Comparison of ENCODE assay signal across 1 cellular context in genomic region chr12:26736563-26737486, GRCh38.
A peak's percentile ranks its signal among the peaks of the same experiment; 100 is the strongest.
TF ChIP-seq lines count a peak whose summit lies in the region.

No MANE protein-coding gene starts in this region.

TF ChIP-seq in HepG2, 621 proteins besides CTCF, POLR2A, EP300 and RAD21 (continued from another document and continues in another):
- TF ChIP-seq SNAI1 (CRISPR knock-in tag; IDR thresholded peaks at IDR 0.05; ENCODE audit: borderline replicate concordance) (no peak), MAX (IDR thresholded peaks at IDR 0.05) (peak; percentile 70), ZNF513 (CRISPR knock-in tag; conservative IDR thresholded peaks at IDR 0.05) (no peak), HNF1A (IDR thresholded peaks at IDR 0.05; ENCODE audit: low read depth) (peak; percentile 95), HNF1A (CRISPR knock-in tag; IDR thresholded peaks at IDR 0.05; ENCODE audit: borderline replicate concordance) (peak; percentile 97), ZNF639 (CRISPR knock-in tag; conservative IDR thresholded peaks at IDR 0.05) (peak; percentile 62), SNAPC2 (CRISPR knock-in tag; IDR thresholded peaks at IDR 0.05) (peak; percentile 93), ZFX (CRISPR knock-in tag; IDR thresholded peaks at IDR 0.05; ENCODE audit: low read depth) (0 out of 2 replicates have a peak, but pooled peaks have one; percentile 28), ZGPAT (CRISPR knock-in tag; IDR thresholded peaks at IDR 0.05) (peak; percentile 97), CC2D1A (CRISPR knock-in tag; IDR thresholded peaks at IDR 0.05) (no peak), HNF4G (IDR thresholded peaks at IDR 0.05; ENCODE audit: borderline replicate concordance, low read depth, low read length) (peak; percentile 91), HNF4G (CRISPR knock-in tag; IDR thresholded peaks at IDR 0.05; ENCODE audit: borderline replicate concordance, low read depth) (no peak; the same call in 1 of the 2 replicates), AKNA (CRISPR knock-in tag; IDR thresholded peaks at IDR 0.05; ENCODE audit: borderline replicate concordance) (no peak), POLR2G (IDR thresholded peaks at IDR 0.05; ENCODE audit: low read depth, low read length) (peak; percentile 76), ELF3 (CRISPR knock-in tag; IDR thresholded peaks at IDR 0.05) (peak; percentile 98), SYNCRIP (IDR thresholded peaks at IDR 0.05; ENCODE audit: insufficient read depth, low read depth, low read length) (no peak), ZNF326 (CRISPR knock-in tag; IDR thresholded peaks at IDR 0.05; ENCODE audit: borderline replicate concordance) (no peak), SP5 (CRISPR knock-in tag; IDR thresholded peaks at IDR 0.05; ENCODE audit: borderline replicate concordance, low read depth) (peak; percentile 58; the same call in 1 of the 2 replicates), FOXJ3 (CRISPR knock-in tag; IDR thresholded peaks at IDR 0.05; ENCODE audit: borderline replicate concordance) (peak; percentile 100), ZMYM2 (CRISPR knock-in tag; IDR thresholded peaks at IDR 0.05) (peak; percentile 76; the same call in 1 of the 2 replicates), ETV5 (CRISPR knock-in tag; IDR thresholded peaks at IDR 0.05; ENCODE audit: borderline replicate concordance) (peak; percentile 71; the same call in 1 of the 2 replicates), ARNTL (CRISPR knock-in tag; IDR thresholded peaks at IDR 0.05) (peak; percentile 76), STAG1 (CRISPR knock-in tag; IDR thresholded peaks at IDR 0.05) (peak; percentile 24; the same call in 1 of the 2 replicates), PATZ1 (CRISPR knock-in tag; IDR thresholded peaks at IDR 0.05) (peak; percentile 74), PRMT3 (CRISPR knock-in tag; IDR thresholded peaks at IDR 0.05; ENCODE audit: borderline replicate concordance, low read depth) (no peak), GABPA (IDR thresholded peaks at IDR 0.05; ENCODE audit: low read depth, low read length) (no peak), GABPA (CRISPR knock-in tag; IDR thresholded peaks at IDR 0.05; ENCODE audit: low read depth) (peak; percentile 50), TBX2 (CRISPR knock-in tag; IDR thresholded peaks at IDR 0.05; ENCODE audit: borderline replicate concordance) (peak; percentile 93), KMT2A (CRISPR knock-in tag; IDR thresholded peaks at IDR 0.05) (peak; percentile 57; the same call in 1 of the 2 replicates), ZNF816 (CRISPR knock-in tag; IDR thresholded peaks at IDR 0.05; ENCODE audit: borderline replicate concordance) (peak; percentile 89; the same call in 1 of the 2 replicates), MXD1 (CRISPR knock-in tag; IDR thresholded peaks at IDR 0.05) (no peak), NR2F2 (IDR thresholded peaks at IDR 0.05; ENCODE audit: borderline replicate concordance, low read depth) (peak; percentile 94), HMGXB3 (CRISPR knock-in tag; IDR thresholded peaks at IDR 0.05; ENCODE audit: borderline replicate concordance) (0 out of 2 replicates have a peak, but pooled peaks have one; percentile 38), RBM39 (IDR thresholded peaks at IDR 0.05; ENCODE audit: low read depth, low read length, poor library complexity, severe bottlenecking) (no peak)
